Comparison of ENCODE assay signal across 12 cellular contexts in the genomic region with DNA sequence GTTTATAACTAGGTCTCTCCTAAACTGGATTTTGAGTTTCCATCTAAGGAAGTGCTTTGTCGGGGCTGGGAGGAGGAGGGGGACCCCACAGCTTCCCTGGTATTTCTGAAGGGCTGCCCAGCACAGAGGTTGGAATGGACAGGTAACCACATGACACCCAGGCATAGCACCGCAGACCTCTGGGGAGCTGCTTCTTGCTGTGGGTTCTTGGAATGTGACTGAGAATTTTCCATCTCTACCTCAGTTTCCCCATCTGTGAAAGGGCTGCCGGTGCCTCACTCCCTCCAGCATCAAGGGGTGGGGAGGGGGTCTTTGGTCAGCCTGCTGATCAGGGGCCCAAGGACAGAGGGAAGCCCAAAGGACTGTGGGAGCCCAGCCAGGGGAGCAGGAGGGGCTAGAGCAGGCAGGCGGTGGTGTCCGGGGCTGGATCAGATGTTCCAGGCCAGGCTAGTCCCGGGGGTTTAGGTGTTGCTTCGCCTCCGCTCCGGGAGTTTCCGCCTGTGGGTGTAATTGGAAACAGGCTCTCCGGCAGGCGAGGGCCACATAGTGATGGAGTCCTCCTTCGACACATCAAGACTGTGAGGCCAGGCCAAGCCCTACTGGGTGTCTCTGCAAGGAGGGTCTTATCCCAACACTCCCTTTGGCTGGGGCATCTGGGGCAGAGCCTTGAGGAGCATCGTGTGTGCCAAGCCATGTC. TPM values are rescaled to one million over a fixed set of nuclear protein-coding genes. Genes with fewer than 3 reads are reported as not detected.
A peak's percentile ranks its signal among the peaks of the same experiment; 100 is the strongest.
DNase-seq lines count a peak whose midpoint lies in the region; ATAC-seq and TF ChIP-seq lines count a peak whose summit lies in the region.
"Had no signal": no experiment of that assay in that cellular context is flagged by ENCODE, and none has a peak within 500 bp of the region (broad histone marks: within the 10 kb centered on the region; RNA-seq: fewer than 3 reads in every experiment).

No MANE protein-coding gene starts in this region.

- H2AK9ac ChIP-seq in IMR-90 (replicated peaks; ENCODE audit: low read depth, low read length, poor library complexity), result peak overlapping the region; percentile 96

- peak overlapping the region; percentile 68 for H3K4me2 ChIP-seq in IMR-90 (ENCODE audit: low read depth, low read length)

- TF ChIP-seq RAD21 in IMR-90 (IDR thresholded peaks at IDR 0.05; ENCODE audit: low read length), result no peak

- peak overlapping the region; percentile 82 for H2AFZ ChIP-seq in IMR-90 (replicated peaks; ENCODE audit: low read length, poor library complexity)

- no TSS peak for BruUV-seq in IMR-90 (replicated peaks; lab: Mats Ljungman, UMichigan)

- peaks cover 3% of the 10 kb centered on the region; the same call in 1 of the 2 replicates for H3K27me3 ChIP-seq in IMR-90 (ENCODE audit: control insufficient read depth, insufficient read depth, low read length)
- H3K27me3 ChIP-seq in stomach, result peaks cover 0 to 27% (median 19%) of the 10 kb centered on the region in 3 donors

- peak overlapping the region; percentile 83; the same call in 1 of the 2 replicates for H3K56ac ChIP-seq in IMR-90 (ENCODE audit: extremely low read depth, insufficient read depth, low read length)

- TF ChIP-seq POLR2A in IMR-90 (IDR thresholded peaks at IDR 0.05; ENCODE audit: low read depth, low read length) (no peak), stomach (IDR thresholded peaks at IDR 0.05) (no peak)

- peak overlapping the region; percentile 93 for H2BK20ac ChIP-seq in IMR-90 (ENCODE audit: low read depth, low read length)

- dilution Hi-C loops in IMR-90 (cut with HindIII; ENCODE audit: low sequenced_read_pairs, unreplicated experiment), result no loop called here

- peak overlapping the region; percentile 70 for H3K9ac ChIP-seq in IMR-90 (ENCODE audit: low read depth, low read length)

- CTCF ChIA-PET in IMR-90 (lab: Yijun Ruan, JAX), result interaction anchor here (0.6 to 1.3 kb wide), 2 partner anchors 52 to 73 kb away, joined by 3 to 16 read pairs; a partner anchor contains a TSS

- peak overlapping the region; percentile 82 to 90 for H4K8ac ChIP-seq in IMR-90 (ENCODE audit: low read depth in 2 of 2, low read length in 2 of 2)

- no peaks in the 10 kb centered on the region for H4K20me1 ChIP-seq in IMR-90 (ENCODE audit: insufficient read depth, low read length)

- no peaks in the 10 kb centered on the region for H3K36me3 ChIP-seq in IMR-90 (ENCODE audit: control insufficient read depth, insufficient read depth, low read length)
- no peaks in the 10 kb centered on the region for H3K36me3 ChIP-seq in stomach
- H3K36me3 ChIP-seq: thoracic aorta had no signal

- peak overlapping the region; percentile 68 for H2BK5ac ChIP-seq in IMR-90 (ENCODE audit: low read depth, low read length, poor library complexity, severe bottlenecking)

- in situ Hi-C loops in IMR-90 (cut with MboI; ENCODE audit: low sequenced_read_pairs), result no loop called here

- TF ChIP-seq CTCF in IMR-90 (conservative IDR thresholded peaks at IDR 0.05; ENCODE audit: low read depth, low read length), result no peak
- TF ChIP-seq CTCF in stomach (IDR thresholded peaks at IDR 0.05), result no peak

- H4K5ac ChIP-seq in IMR-90 (ENCODE audit: low read depth, low read length), result peak overlapping the region; percentile 84

- peak overlapping the region; percentile 87 for H4K91ac ChIP-seq in IMR-90 (ENCODE audit: insufficient read depth, low read depth, low read length)

- peak overlapping the region; percentile 89 for H3K4ac ChIP-seq in IMR-90 (ENCODE audit: low read depth, low read length)

- peak overlapping the region; percentile 63 for H3K23ac ChIP-seq in IMR-90 (ENCODE audit: low read depth, low read length)

- peak overlapping the region; percentile 72 for H2BK15ac ChIP-seq in IMR-90 (ENCODE audit: low read depth, low read length)

- H3K27ac ChIP-seq in IMR-90 (ENCODE audit: insufficient read depth, low read length) (peak overlapping the region; percentile 94), cingulate gyrus (ENCODE audit: low read depth, low read length) (peak overlapping the region; percentile 29), stomach (peak overlapping the region in 3 of 5 donors; percentile 42 to 82 (median 74)), substantia nigra (ENCODE audit: low read depth, low read length, poor library complexity, severe bottlenecking) (no peak overlapping the region)
- H3K27ac ChIP-seq: thoracic aorta had no signal

- TF ChIP-seq EP300 in stomach (IDR thresholded peaks at IDR 0.05), result no peak

- intact Hi-C loops in IMR-90 (cut with micrococcal nuclease), result no loop called here
- intact Hi-C loops in stomach (cut with DNase I; ENCODE audit: low total_unique reads), result no loop called here

- H2BK120ac ChIP-seq in IMR-90 (ENCODE audit: low read depth, low read length), result peak overlapping the region; percentile 96

- 0 out of 2 replicates have a peak, but pooled peaks cover 4% of the 10 kb centered on the region for H3K9me1 ChIP-seq in IMR-90 (ENCODE audit: insufficient read depth, low read length)

- H2AK5ac ChIP-seq in IMR-90 (ENCODE audit: low read depth, low read length), result peak overlapping the region; percentile 96

- no CpG with 5 or more reads among the region's 14 CpGs for WGBS in IMR-90 (ENCODE audit: extremely low coverage in 2 of 2, insufficient read length in 1 of 2), 2 experiments
- WGBS in stomach, 5 donors, result 62 to 79% (median 72%) methylated on average over 8 to 14 of the region's 14 CpGs

- H3K4me3 ChIP-seq in IMR-90 (ENCODE audit: insufficient read depth, low read depth, low read length), result no peak overlapping the region
- no peak overlapping the region for H3K4me3 ChIP-seq in stomach
- H3K4me3 ChIP-seq: thoracic aorta had no signal

- H3K79me1 ChIP-seq in IMR-90 (ENCODE audit: low read depth in 1 of 2, low read length in 2 of 2), result no peaks in the 10 kb centered on the region

- H3K18ac ChIP-seq in IMR-90 (ENCODE audit: low read depth, low read length), result peak overlapping the region; percentile 80

- POLR2A ChIA-PET in IMR-90 (lab: Charles Lee; ENCODE audit: unreplicated experiment), result interaction anchor here (0.7 kb wide), 1 partner anchor 17 kb away, joined by 4 read pairs; no protein-coding TSS in a partner anchor

- H3K4me1 ChIP-seq in IMR-90 (ENCODE audit: control insufficient read depth, insufficient read depth, low read length) (peaks cover 22% of the 10 kb centered on the region), stomach (peaks cover 14 to 57% (median 34%) of the 10 kb centered on the region in 4 donors)

- H3K9me3 ChIP-seq in IMR-90 (ENCODE audit: control insufficient read depth, insufficient read depth, low read length) (no peaks in the 10 kb centered on the region), stomach (no peaks in the 10 kb centered on the region)
- H3K9me3 ChIP-seq: thoracic aorta had no signal

- ATAC-seq in IMR-90 (ENCODE audit: low read depth), result no peak
- no peak for ATAC-seq in left lobe of liver
- ATAC-seq: natural killer cell had no signal

- peak overlapping the region; percentile 65 for H3K14ac ChIP-seq in IMR-90 (replicated peaks; ENCODE audit: low read depth, low read length)

- DNase-seq in IMR-90 (no peak), left lobe of liver (ENCODE audit: low spot score) (peak; percentile 36), stomach (peak; percentile 22), DMS79 (lab: John Stamatoyannopoulos, UW) (no peak), DMS153 (lab: John Stamatoyannopoulos, UW) (no peak), substantia nigra (lab: John Stamatoyannopoulos, UW) (no peak), NCI-H1694 (lab: John Stamatoyannopoulos, UW) (no peak)
- DNase-seq: natural killer cell; NCI-H510A treated with DMSO at 0.1 percent for 48 hours; stimulated activated CD4-positive, alpha-beta T cell treated with anti-CD3 and anti-CD28 coated beads, Interleukin-4, amount 100 ng/mL, for 1 hour had no signal

TF ChIP-seq in IMR-90, 13 proteins besides CTCF, POLR2A, EP300 and RAD21 (continues in another document):
- TF ChIP-seq NFE2L2 (IDR thresholded peaks at IDR 0.05; ENCODE audit: low read depth, low read length) (no peak), CHD1 (IDR thresholded peaks at IDR 0.05; ENCODE audit: low read depth, low read length) (no peak), MAZ (IDR thresholded peaks at IDR 0.05; ENCODE audit: borderline replicate concordance, low read depth, low read length) (no peak), CEBPB (IDR thresholded peaks at IDR 0.05; ENCODE audit: low read depth, low read length) (no peak), MXI1 (IDR thresholded peaks at IDR 0.05; ENCODE audit: borderline replicate concordance, low read depth, low read length) (no peak), MAFK (IDR thresholded peaks at IDR 0.05; ENCODE audit: low read depth, low read length) (no peak)
- TF ChIP-seq, protein P1, sequence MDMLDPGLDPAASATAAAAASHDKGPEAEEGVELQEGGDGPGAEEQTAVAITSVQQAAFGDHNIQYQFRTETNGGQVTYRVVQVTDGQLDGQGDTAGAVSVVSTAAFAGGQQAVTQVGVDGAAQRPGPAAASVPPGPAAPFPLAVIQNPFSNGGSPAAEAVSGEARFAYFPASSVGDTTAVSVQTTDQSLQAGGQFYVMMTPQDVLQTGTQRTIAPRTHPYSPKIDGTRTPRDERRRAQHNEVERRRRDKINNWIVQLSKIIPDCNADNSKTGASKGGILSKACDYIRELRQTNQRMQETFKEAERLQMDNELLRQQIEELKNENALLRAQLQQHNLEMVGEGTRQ (IDR thresholded peaks at IDR 0.05; ENCODE audit: low read depth, low read length), result no peak
- TF ChIP-seq, protein P2, sequence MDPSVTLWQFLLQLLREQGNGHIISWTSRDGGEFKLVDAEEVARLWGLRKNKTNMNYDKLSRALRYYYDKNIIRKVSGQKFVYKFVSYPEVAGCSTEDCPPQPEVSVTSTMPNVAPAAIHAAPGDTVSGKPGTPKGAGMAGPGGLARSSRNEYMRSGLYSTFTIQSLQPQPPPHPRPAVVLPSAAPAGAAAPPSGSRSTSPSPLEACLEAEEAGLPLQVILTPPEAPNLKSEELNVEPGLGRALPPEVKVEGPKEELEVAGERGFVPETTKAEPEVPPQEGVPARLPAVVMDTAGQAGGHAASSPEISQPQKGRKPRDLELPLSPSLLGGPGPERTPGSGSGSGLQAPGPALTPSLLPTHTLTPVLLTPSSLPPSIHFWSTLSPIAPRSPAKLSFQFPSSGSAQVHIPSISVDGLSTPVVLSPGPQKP (IDR thresholded peaks at IDR 0.05; ENCODE audit: borderline replicate concordance, low read depth, low read length), result no peak

RNA-seq across cellular contexts. Expression of a gene that starts 3.3 kb away (rescaled TPM):
- 1.4 and 2.0 TPM in 2 replicates for total RNA-seq in IMR-90 (2012; rRNA removed)
- 4.7 and 5.9 TPM in 2 replicates for polyA plus RNA-seq in IMR-90 (2012; rRNA removed)
- 5.6 and 18.2 TPM in 2 replicates for polyA plus RNA-seq in IMR-90 (2012; cell fraction: cytosol; rRNA removed)
- polyA plus RNA-seq in IMR-90 (2012; cell fraction: nucleus; rRNA removed; ENCODE audit: low replicate concordance), result 4.1 and 7.9 TPM in 2 replicates
- total RNA-seq in left lobe of liver, result 0.35 TPM
- total RNA-seq in stomach, result 10 to 100 TPM in 1 of 5 donors, 1 to 10 TPM in 4; 1.7 to 91.2 (median 4.1) TPM
- polyA plus RNA-seq in stomach, result 1 to 10 TPM in 1 of 3 donors, under 1 TPM in 2; 0.56 to 3.9 (median 0.61) TPM
- total RNA-seq: natural killer cell had no signal

RNA-seq across cellular contexts. Expression of a gene that starts 9.1 kb away (rescaled TPM):
- total RNA-seq in IMR-90 (2012; rRNA removed) (0.28 and 0.36 TPM in 2 replicates), left lobe of liver (2.4 TPM), stomach (1 to 10 TPM in 4 of 5 donors, not detected in 1; 1.5 to 3.2 (median 2.9) TPM)
- polyA plus RNA-seq in IMR-90 (2012; rRNA removed) (0.10 and 0.14 TPM in 2 replicates), stomach (under 1 TPM; 0.15 to 0.60 (median 0.44) TPM)
- polyA plus RNA-seq in IMR-90 (2012; cell fraction: cytosol; rRNA removed), result 0.03 TPM in 2 replicates
- polyA plus RNA-seq in IMR-90 (2012; cell fraction: nucleus; rRNA removed; ENCODE audit: low replicate concordance), result 0.46 and 0.58 TPM in 2 replicates

Comparison
In these comparisons a context has a peak if more than half of its experiments do, and no peak if none do; other contexts are left out.
1. DNase-seq: peak in left lobe of liver (single experiment) and stomach (single experiment); none in IMR-90 (single experiment), DMS79 (single experiment), DMS153 (single experiment), substantia nigra (0 of 49) and NCI-H1694 (single experiment).